1 cellular context compared by ENCODE assay signal in the genomic region with DNA sequence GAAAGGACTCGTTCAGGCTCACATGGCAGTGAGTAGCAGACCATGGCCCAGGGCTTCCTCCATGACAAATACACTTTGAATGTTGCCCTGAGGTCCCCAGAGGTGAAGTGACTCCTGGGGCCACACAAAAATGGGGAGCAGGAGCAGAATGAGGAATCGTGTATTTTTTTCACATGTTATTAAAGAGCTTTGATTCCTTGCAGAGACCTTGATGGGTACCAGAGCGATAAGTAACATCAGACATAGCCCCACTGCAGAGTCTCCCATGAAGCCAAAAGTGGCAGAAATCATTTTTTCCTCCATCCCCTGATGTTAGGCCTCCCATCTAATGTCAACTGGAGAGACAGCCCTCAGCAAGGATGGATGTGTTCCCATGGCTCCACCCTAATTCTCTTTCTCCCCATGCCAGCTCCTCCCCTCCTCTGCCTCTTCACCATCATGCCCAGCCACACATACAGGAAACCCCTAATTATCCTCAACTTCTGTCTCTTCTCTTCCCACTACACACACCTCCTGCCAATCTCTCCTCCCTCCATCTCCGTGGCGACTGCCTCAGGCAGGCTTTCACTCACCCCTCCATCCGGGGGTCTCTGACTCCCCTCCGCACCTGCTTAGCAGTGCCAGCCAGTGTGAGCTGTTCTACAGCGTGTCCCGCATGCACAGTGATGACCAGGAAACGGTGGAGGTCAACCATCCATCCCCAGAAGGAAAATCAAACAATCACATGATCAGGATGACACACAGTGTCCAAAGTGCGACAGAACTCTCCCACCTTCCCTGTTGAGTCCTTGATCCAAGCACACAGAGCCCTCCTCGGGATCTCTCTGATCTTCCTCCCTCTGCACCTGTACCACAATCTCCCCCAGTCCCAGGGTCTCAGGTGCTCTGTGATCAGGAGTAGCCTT.
TF ChIP-seq lines count a peak whose summit lies in the region.

No MANE protein-coding gene starts in this region.

TF ChIP-seq in HepG2, 621 proteins besides CTCF, POLR2A, EP300 and RAD21 (continued from another document and continues in another):
- TF ChIP-seq, protein P1, sequence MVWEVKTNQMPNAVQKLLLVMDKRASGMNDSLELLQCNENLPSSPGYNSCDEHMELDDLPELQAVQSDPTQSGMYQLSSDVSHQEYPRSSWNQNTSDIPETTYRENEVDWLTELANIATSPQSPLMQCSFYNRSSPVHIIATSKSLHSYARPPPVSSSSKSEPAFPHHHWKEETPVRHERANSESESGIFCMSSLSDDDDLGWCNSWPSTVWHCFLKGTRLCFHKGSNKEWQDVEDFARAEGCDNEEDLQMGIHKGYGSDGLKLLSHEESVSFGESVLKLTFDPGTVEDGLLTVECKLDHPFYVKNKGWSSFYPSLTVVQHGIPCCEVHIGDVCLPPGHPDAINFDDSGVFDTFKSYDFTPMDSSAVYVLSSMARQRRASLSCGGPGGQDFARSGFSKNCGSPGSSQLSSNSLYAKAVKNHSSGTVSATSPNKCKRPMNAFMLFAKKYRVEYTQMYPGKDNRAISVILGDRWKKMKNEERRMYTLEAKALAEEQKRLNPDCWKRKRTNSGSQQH (CRISPR knock-in tag; IDR thresholded peaks at IDR 0.05; ENCODE audit: low read depth): no peak
- TF ChIP-seq, protein P2, sequence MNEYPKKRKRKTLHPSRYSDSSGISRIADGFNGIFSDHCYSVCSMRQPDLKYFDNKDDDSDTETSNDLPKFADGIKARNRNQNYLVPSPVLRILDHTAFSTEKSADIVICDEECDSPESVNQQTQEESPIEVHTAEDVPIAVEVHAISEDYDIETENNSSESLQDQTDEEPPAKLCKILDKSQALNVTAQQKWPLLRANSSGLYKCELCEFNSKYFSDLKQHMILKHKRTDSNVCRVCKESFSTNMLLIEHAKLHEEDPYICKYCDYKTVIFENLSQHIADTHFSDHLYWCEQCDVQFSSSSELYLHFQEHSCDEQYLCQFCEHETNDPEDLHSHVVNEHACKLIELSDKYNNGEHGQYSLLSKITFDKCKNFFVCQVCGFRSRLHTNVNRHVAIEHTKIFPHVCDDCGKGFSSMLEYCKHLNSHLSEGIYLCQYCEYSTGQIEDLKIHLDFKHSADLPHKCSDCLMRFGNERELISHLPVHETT (CRISPR knock-in tag; conservative IDR thresholded peaks at IDR 0.05): no peak
- TF ChIP-seq SP5 (CRISPR knock-in tag; IDR thresholded peaks at IDR 0.05; ENCODE audit: borderline replicate concordance, low read depth) (peak; percentile 94), HMGA1 (CRISPR knock-in tag; conservative IDR thresholded peaks at IDR 0.05) (no peak), POLR2G (IDR thresholded peaks at IDR 0.05; ENCODE audit: low read depth, low read length) (peak; percentile 95), ARNT (IDR thresholded peaks at IDR 0.05) (no peak), ZFP41 (CRISPR knock-in tag; IDR thresholded peaks at IDR 0.05; ENCODE audit: borderline replicate concordance) (no peak), FOXA3 (CRISPR knock-in tag; IDR thresholded peaks at IDR 0.05) (peak; percentile 76), WIZ (CRISPR knock-in tag; IDR thresholded peaks at IDR 0.05) (0 out of 2 replicates have a peak, but pooled peaks have one; percentile 46), MYNN (CRISPR knock-in tag; IDR thresholded peaks at IDR 0.05; ENCODE audit: low read depth) (no peak), HDAC6 (IDR thresholded peaks at IDR 0.05; ENCODE audit: low read depth, low read length) (no peak), ZNF768 (CRISPR knock-in tag; IDR thresholded peaks at IDR 0.05) (peak; percentile 56), KMT2A (CRISPR knock-in tag; IDR thresholded peaks at IDR 0.05) (no peak), JUNB (CRISPR knock-in tag; IDR thresholded peaks at IDR 0.05; ENCODE audit: borderline replicate concordance) (no peak), IRX3 (CRISPR knock-in tag; IDR thresholded peaks at IDR 0.05; ENCODE audit: borderline replicate concordance, low read depth) (no peak), RFXANK (CRISPR knock-in tag; IDR thresholded peaks at IDR 0.05) (no peak), TOE1 (CRISPR knock-in tag; IDR thresholded peaks at IDR 0.05) (0 out of 2 replicates have a peak, but pooled peaks have one; percentile 76), HOXA5 (CRISPR knock-in tag; IDR thresholded peaks at IDR 0.05) (peak; percentile 62; the same call in 1 of the 2 replicates), MIER3 (CRISPR knock-in tag; IDR thresholded peaks at IDR 0.05; ENCODE audit: borderline replicate concordance) (peak; percentile 93), ZNF672 (CRISPR knock-in tag; IDR thresholded peaks at IDR 0.05) (no peak), RAD51 (IDR thresholded peaks at IDR 0.05; ENCODE audit: borderline replicate concordance) (peak; percentile 38; the same call in 1 of the 2 replicates), ZNF460 (CRISPR knock-in tag; IDR thresholded peaks at IDR 0.05; ENCODE audit: borderline replicate concordance) (no peak; the same call in 1 of the 2 replicates), FOXM1 (CRISPR knock-in tag; IDR thresholded peaks at IDR 0.05) (no peak), BRCA1 (CRISPR knock-in tag; IDR thresholded peaks at IDR 0.05) (peak; percentile 77; the same call in 1 of the 2 replicates), ZNF282 (IDR thresholded peaks at IDR 0.05; ENCODE audit: partially characterized antibody) (no peak)
- TF ChIP-seq, protein P3, sequence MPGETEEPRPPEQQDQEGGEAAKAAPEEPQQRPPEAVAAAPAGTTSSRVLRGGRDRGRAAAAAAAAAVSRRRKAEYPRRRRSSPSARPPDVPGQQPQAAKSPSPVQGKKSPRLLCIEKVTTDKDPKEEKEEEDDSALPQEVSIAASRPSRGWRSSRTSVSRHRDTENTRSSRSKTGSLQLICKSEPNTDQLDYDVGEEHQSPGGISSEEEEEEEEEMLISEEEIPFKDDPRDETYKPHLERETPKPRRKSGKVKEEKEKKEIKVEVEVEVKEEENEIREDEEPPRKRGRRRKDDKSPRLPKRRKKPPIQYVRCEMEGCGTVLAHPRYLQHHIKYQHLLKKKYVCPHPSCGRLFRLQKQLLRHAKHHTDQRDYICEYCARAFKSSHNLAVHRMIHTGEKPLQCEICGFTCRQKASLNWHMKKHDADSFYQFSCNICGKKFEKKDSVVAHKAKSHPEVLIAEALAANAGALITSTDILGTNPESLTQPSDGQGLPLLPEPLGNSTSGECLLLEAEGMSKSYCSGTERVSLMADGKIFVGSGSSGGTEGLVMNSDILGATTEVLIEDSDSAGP (CRISPR knock-in tag; IDR thresholded peaks at IDR 0.05; ENCODE audit: borderline replicate concordance): peak; percentile 57
- TF ChIP-seq, protein P4, sequence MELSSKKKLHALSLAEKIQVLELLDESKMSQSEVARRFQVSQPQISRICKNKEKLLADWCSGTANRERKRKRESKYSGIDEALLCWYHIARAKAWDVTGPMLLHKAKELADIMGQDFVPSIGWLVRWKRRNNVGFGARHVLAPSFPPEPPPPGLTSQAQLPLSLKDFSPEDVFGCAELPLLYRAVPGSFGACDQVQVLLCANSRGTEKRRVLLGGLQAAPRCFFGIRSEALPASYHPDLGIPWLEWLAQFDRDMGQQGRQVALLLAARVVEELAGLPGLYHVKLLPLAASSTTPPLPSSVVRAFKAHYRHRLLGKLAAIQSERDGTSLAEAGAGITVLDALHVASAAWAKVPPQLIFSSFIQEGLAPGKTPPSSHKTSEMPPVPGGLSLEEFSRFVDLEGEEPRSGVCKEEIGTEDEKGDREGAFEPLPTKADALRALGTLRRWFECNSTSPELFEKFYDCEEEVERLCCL (CRISPR knock-in tag; IDR thresholded peaks at IDR 0.05; ENCODE audit: borderline replicate concordance): no peak
- TF ChIP-seq, protein P5, sequence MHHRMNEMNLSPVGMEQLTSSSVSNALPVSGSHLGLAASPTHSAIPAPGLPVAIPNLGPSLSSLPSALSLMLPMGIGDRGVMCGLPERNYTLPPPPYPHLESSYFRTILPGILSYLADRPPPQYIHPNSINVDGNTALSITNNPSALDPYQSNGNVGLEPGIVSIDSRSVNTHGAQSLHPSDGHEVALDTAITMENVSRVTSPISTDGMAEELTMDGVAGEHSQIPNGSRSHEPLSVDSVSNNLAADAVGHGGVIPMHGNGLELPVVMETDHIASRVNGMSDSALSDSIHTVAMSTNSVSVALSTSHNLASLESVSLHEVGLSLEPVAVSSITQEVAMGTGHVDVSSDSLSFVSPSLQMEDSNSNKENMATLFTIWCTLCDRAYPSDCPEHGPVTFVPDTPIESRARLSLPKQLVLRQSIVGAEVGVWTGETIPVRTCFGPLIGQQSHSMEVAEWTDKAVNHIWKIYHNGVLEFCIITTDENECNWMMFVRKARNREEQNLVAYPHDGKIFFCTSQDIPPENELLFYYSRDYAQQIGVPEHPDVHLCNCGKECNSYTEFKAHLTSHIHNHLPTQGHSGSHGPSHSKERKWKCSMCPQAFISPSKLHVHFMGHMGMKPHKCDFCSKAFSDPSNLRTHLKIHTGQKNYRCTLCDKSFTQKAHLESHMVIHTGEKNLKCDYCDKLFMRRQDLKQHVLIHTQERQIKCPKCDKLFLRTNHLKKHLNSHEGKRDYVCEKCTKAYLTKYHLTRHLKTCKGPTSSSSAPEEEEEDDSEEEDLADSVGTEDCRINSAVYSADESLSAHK (CRISPR knock-in tag; IDR thresholded peaks at IDR 0.05; ENCODE audit: borderline replicate concordance): peak; percentile 31; the same call in 1 of the 2 replicates
- TF ChIP-seq, protein P6, sequence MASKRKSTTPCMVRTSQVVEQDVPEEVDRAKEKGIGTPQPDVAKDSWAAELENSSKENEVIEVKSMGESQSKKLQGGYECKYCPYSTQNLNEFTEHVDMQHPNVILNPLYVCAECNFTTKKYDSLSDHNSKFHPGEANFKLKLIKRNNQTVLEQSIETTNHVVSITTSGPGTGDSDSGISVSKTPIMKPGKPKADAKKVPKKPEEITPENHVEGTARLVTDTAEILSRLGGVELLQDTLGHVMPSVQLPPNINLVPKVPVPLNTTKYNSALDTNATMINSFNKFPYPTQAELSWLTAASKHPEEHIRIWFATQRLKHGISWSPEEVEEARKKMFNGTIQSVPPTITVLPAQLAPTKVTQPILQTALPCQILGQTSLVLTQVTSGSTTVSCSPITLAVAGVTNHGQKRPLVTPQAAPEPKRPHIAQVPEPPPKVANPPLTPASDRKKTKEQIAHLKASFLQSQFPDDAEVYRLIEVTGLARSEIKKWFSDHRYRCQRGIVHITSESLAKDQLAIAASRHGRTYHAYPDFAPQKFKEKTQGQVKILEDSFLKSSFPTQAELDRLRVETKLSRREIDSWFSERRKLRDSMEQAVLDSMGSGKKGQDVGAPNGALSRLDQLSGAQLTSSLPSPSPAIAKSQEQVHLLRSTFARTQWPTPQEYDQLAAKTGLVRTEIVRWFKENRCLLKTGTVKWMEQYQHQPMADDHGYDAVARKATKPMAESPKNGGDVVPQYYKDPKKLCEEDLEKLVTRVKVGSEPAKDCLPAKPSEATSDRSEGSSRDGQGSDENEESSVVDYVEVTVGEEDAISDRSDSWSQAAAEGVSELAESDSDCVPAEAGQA (IDR thresholded peaks at IDR 0.05; ENCODE audit: low read depth): 0 out of 2 replicates have a peak, but pooled peaks have one; percentile 16
- TF ChIP-seq, protein P6 (CRISPR knock-in tag; IDR thresholded peaks at IDR 0.05; ENCODE audit: borderline replicate concordance): 0 out of 2 replicates have a peak, but pooled peaks have one; percentile 48
- TF ChIP-seq, protein P7, sequence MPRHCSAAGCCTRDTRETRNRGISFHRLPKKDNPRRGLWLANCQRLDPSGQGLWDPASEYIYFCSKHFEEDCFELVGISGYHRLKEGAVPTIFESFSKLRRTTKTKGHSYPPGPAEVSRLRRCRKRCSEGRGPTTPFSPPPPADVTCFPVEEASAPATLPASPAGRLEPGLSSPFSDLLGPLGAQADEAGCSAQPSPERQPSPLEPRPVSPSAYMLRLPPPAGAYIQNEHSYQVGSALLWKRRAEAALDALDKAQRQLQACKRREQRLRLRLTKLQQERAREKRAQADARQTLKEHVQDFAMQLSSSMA (CRISPR knock-in tag; IDR thresholded peaks at IDR 0.05): peak; percentile 67; the same call in 1 of the 2 replicates
- TF ChIP-seq, protein P8, sequence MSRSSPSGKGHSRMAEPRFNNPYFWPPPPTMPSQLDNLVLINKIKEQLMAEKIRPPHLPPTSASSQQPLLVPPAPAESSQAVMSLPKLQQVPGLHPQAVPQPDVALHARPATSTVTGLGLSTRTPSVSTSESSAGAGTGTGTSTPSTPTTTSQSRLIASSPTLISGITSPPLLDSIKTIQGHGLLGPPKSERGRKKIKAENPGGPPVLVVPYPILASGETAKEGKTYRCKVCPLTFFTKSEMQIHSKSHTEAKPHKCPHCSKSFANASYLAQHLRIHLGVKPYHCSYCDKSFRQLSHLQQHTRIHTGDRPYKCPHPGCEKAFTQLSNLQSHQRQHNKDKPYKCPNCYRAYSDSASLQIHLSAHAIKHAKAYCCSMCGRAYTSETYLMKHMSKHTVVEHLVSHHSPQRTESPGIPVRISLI (CRISPR knock-in tag; IDR thresholded peaks at IDR 0.05; ENCODE audit: borderline replicate concordance): no peak; the same call in 1 of the 2 replicates
- TF ChIP-seq, protein P9, sequence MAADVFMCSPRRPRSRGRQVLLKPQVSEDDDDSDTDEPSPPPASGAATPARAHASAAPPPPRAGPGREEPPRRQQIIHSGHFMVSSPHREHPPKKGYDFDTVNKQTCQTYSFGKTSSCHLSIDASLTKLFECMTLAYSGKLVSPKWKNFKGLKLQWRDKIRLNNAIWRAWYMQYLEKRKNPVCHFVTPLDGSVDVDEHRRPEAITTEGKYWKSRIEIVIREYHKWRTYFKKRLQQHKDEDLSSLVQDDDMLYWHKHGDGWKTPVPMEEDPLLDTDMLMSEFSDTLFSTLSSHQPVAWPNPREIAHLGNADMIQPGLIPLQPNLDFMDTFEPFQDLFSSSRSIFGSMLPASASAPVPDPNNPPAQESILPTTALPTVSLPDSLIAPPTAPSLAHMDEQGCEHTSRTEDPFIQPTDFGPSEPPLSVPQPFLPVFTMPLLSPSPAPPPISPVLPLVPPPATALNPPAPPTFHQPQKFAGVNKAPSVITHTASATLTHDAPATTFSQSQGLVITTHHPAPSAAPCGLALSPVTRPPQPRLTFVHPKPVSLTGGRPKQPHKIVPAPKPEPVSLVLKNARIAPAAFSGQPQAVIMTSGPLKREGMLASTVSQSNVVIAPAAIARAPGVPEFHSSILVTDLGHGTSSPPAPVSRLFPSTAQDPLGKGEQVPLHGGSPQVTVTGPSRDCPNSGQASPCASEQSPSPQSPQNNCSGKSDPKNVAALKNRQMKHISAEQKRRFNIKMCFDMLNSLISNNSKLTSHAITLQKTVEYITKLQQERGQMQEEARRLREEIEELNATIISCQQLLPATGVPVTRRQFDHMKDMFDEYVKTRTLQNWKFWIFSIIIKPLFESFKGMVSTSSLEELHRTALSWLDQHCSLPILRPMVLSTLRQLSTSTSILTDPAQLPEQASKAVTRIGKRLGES (CRISPR knock-in tag; IDR thresholded peaks at IDR 0.05; ENCODE audit: borderline replicate concordance): 0 out of 2 replicates have a peak, but pooled peaks have one; percentile 20
